Comparison of ENCODE assay signal across 9 cellular contexts in the genomic region with DNA sequence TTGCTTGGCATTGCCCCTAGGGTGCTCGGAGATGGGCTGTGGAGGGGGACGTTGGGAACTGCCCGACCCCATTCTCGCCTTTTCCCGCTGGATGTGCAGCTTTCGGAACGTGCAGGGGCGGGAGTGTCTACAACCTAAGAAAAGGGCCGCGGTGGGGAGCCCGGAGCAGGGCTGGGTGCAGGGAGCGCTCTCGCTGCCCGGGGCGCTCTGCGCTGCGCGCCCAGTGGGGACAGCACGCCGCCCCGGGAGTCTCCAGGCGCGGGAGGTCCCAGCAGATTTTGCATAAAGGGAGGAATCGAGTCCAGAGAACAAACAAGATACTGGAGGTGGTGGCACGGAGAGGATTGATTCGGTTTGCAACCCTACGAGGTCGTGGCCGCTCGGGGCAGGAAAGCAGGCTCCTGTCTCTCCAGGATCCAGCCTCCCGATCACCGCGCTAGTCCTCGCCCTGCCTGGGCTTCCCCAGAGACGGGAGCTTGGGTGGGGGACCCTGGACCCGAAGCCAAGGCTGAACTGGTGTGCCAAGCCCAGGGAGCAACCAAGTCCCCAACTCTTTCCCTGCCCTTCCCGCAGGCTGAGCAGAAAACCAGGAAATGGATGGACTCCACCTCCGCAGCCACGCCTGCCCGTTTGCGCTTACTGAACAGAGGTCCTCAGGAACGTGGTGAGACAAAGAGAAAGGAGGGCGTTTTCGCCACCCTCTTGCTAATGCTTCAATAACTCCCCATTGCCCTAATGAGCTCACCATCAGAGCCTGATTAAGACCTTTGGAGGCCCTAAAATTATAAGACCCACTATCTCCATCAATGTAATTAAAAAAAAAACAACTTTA. TPM values are rescaled to one million over a fixed set of nuclear protein-coding genes. Genes with fewer than 3 reads are reported as not detected.
DNase-seq lines count a peak whose midpoint lies in the region; ATAC-seq and TF ChIP-seq lines count a peak whose summit lies in the region.
"Had no signal": no experiment of that assay in that cellular context is flagged by ENCODE, and none has a peak within 500 bp of the region (broad histone marks: within the 10 kb centered on the region; RNA-seq: fewer than 3 reads in every experiment).

No MANE protein-coding gene starts in this region.

- H4K20me1 ChIP-seq in neural progenitor cell (ENCODE audit: low read depth), result no peaks in the 10 kb centered on the region

- peaks cover 12% of the 10 kb centered on the region for H3K4me1 Mint-ChIP-seq in neural progenitor cell
- H3K4me1 Mint-ChIP-seq in activated T-helper 2 cell treated with anti-CD3 and anti-CD28 coated beads, Interferon-gamma antibody, Interleukin-2, Interleukin-4, amounts not matched to agents 10 μg/mL and 5 μg/mL and 100 μg/mL, durations not matched to agents 14 hours and 24 hours and 36 hours (ENCODE audit: low read depth), result peaks cover 3% of the 10 kb centered on the region
- peaks cover 4 to 17% (median 15%) of the 10 kb centered on the region in 3 donors for H3K4me1 Mint-ChIP-seq in CD8-positive, alpha-beta memory T cell

- POLR2A ChIA-PET in CD8-positive, alpha-beta memory T cell (lab: Charles Lee), result no interaction called here

- peaks cover 2% of the 10 kb centered on the region for H3K36me3 Mint-ChIP-seq in neural progenitor cell
- H3K36me3 Mint-ChIP-seq in activated T-helper 2 cell treated with anti-CD3 and anti-CD28 coated beads, Interferon-gamma antibody, Interleukin-2, Interleukin-4, amounts not matched to agents 10 μg/mL and 5 μg/mL and 100 μg/mL, durations not matched to agents 14 hours and 24 hours and 36 hours (ENCODE audit: low read depth), result no peaks in the 10 kb centered on the region
- H3K36me3 Mint-ChIP-seq in CD8-positive, alpha-beta memory T cell, result peaks cover 0 to 3% (median 0%) of the 10 kb centered on the region in 3 donors

- H3F3A ChIP-seq in neural progenitor cell (ENCODE audit: low read depth), result peaks cover 8% of the 10 kb centered on the region

- peak overlapping the region; percentile 40 for H3K27ac Mint-ChIP-seq in neural progenitor cell
- H3K27ac Mint-ChIP-seq in activated T-helper 2 cell treated with anti-CD3 and anti-CD28 coated beads, Interferon-gamma antibody, Interleukin-2, Interleukin-4, amounts not matched to agents 10 μg/mL and 5 μg/mL and 100 μg/mL, durations not matched to agents 14 hours and 24 hours and 36 hours, result no peak overlapping the region
- H3K27ac Mint-ChIP-seq in CD8-positive, alpha-beta memory T cell, result no peak overlapping the region

- H3K36me3 ChIP-seq in neural progenitor cell, result no peaks in the 10 kb centered on the region
- no peaks in the 10 kb centered on the region for H3K36me3 ChIP-seq in CD8-positive, alpha-beta memory T cell (ENCODE audit: insufficient read depth, low read length)

- peak; percentile 80 for DNase-seq in COR-L47 (lab: John Stamatoyannopoulos, UW)
- peak; percentile 61 for DNase-seq in KBM-7
- peak; percentile 78 for DNase-seq in SK-MEL-5 (ENCODE audit: low read depth, low spot score)
- DNase-seq in fibroblast of pulmonary artery (ENCODE audit: low read depth), result peak; percentile 67
- DNase-seq in neural progenitor cell (ENCODE audit: low spot score), result peak; percentile 79
- DNase-seq in activated T-helper 2 cell treated with anti-CD3 and anti-CD28 coated beads, Interferon-gamma antibody, Interleukin-2, Interleukin-4, amounts not matched to agents 10 μg/mL and 5 μg/mL and 100 μg/mL, durations not matched to agents 14 hours and 24 hours and 36 hours (ENCODE audit: low spot score), result no peak
- DNase-seq in CD8-positive, alpha-beta memory T cell, result no peak

- CTCF ChIA-PET in CD8-positive, alpha-beta memory T cell (lab: Charles Lee), result no interaction called here

- no peaks in the 10 kb centered on the region for H3K79me2 ChIP-seq in neural progenitor cell (ENCODE audit: low read depth)

- intact Hi-C loops in activated T-helper 2 cell treated with anti-CD3 and anti-CD28 coated beads, Interferon-gamma antibody, Interleukin-2, Interleukin-4, amounts not matched to agents 10 μg/mL and 5 μg/mL and 100 μg/mL, durations not matched to agents 14 hours and 24 hours and 36 hours (cut with micrococcal nuclease), result no loop called here

- in situ Hi-C loops in KBM-7 (cut with MboI; ENCODE audit: low pct_unique_long_range_greater_than_20kb, low sequenced_read_pairs) (loop anchor here (25.0 kb wide), 1 partner anchor 313 kb away; no protein-coding TSS in a partner anchor), SK-MEL-5 (cut with HindIII; ENCODE audit: low pct_unique_long_range_greater_than_20kb, low sequenced_read_pairs) (loop anchor here (25.0 kb wide), 1 partner anchor 163 kb away; no protein-coding TSS in a partner anchor)

- H3K27me3 Mint-ChIP-seq in neural progenitor cell (ENCODE audit: insufficient read depth, low read depth), result peaks cover 18% of the 10 kb centered on the region
- peaks cover 52% of the 10 kb centered on the region for H3K27me3 Mint-ChIP-seq in activated T-helper 2 cell treated with anti-CD3 and anti-CD28 coated beads, Interferon-gamma antibody, Interleukin-2, Interleukin-4, amounts not matched to agents 10 μg/mL and 5 μg/mL and 100 μg/mL, durations not matched to agents 14 hours and 24 hours and 36 hours (ENCODE audit: low read depth)
- peaks cover 22 to 38% of the 10 kb centered on the region in 2 donors for H3K27me3 Mint-ChIP-seq in CD8-positive, alpha-beta memory T cell

- peak overlapping the region; percentile 97 for H3K4me2 ChIP-seq in neural progenitor cell
- H3K4me2 ChIP-seq: KMS-11 had no signal

- peak; percentile 3 for TF ChIP-seq CTCF in fibroblast of pulmonary artery (IDR thresholded peaks at IDR 0.05; ENCODE audit: low read length, missing control alignments)
- no peak for TF ChIP-seq CTCF in neural progenitor cell (IDR thresholded peaks at IDR 0.05)

- H3K4me1 ChIP-seq in neural progenitor cell, result peaks cover 19% of the 10 kb centered on the region
- H3K4me1 ChIP-seq in CD8-positive, alpha-beta memory T cell (ENCODE audit: insufficient read depth, low read length), result no peaks in the 10 kb centered on the region

- H3K9me3 ChIP-seq in neural progenitor cell (ENCODE audit: low read depth), result no peaks in the 10 kb centered on the region
- H3K9me3 ChIP-seq in CD8-positive, alpha-beta memory T cell (ENCODE audit: low read length), result no peaks in the 10 kb centered on the region

- H3K4me3 Mint-ChIP-seq in neural progenitor cell, result peak overlapping the region; percentile 84
- H3K4me3 Mint-ChIP-seq in activated T-helper 2 cell treated with anti-CD3 and anti-CD28 coated beads, Interferon-gamma antibody, Interleukin-2, Interleukin-4, amounts not matched to agents 10 μg/mL and 5 μg/mL and 100 μg/mL, durations not matched to agents 14 hours and 24 hours and 36 hours (ENCODE audit: low read depth), result no peak overlapping the region
- H3K4me3 Mint-ChIP-seq in CD8-positive, alpha-beta memory T cell, result peak overlapping the region in 3 of 7 donors; percentile 2 to 46 (median 5)

- H3K27ac ChIP-seq in neural progenitor cell, result no peak overlapping the region
- H3K27ac ChIP-seq in CD8-positive, alpha-beta memory T cell (ENCODE audit: low read depth, low read length), result no peak overlapping the region
- H3K27ac ChIP-seq: KMS-11 had no signal

- peak overlapping the region; percentile 93 for H2AFZ ChIP-seq in neural progenitor cell (replicated peaks)

- H3K4me3 ChIP-seq in fibroblast of pulmonary artery (replicated peaks; ENCODE audit: low read depth, low read length) (peak overlapping the region; percentile 70), neural progenitor cell (peak overlapping the region; percentile 69)
- H3K4me3 ChIP-seq in CD8-positive, alpha-beta memory T cell (ENCODE audit: low read length), result no peak overlapping the region

- peaks cover 23% of the 10 kb centered on the region for H3K27me3 ChIP-seq in neural progenitor cell
- peaks cover 7% of the 10 kb centered on the region for H3K27me3 ChIP-seq in CD8-positive, alpha-beta memory T cell (ENCODE audit: insufficient read depth, low read length, poor library complexity, severe bottlenecking)

- no peak for ATAC-seq in HG03342 (IDR thresholded peaks at IDR 0.05; ENCODE audit: unreplicated experiment)

- H3K9ac ChIP-seq in neural progenitor cell, result no peak overlapping the region
- H3K9ac ChIP-seq: KMS-11 had no signal

- H3K9me3 Mint-ChIP-seq in neural progenitor cell, result peaks cover 6% of the 10 kb centered on the region
- H3K9me3 Mint-ChIP-seq in activated T-helper 2 cell treated with anti-CD3 and anti-CD28 coated beads, Interferon-gamma antibody, Interleukin-2, Interleukin-4, amounts not matched to agents 10 μg/mL and 5 μg/mL and 100 μg/mL, durations not matched to agents 14 hours and 24 hours and 36 hours, result peaks cover 7% of the 10 kb centered on the region
- H3K9me3 Mint-ChIP-seq in CD8-positive, alpha-beta memory T cell, result peaks cover 0 to 4% (median 0%) of the 10 kb centered on the region in 5 donors

RNA-seq across cellular contexts. Expression of a gene that starts 59.7 kb away (rescaled TPM):
- total RNA-seq in SK-MEL-5 (2014; rRNA removed; shearing (Covaris generic)), result 4.0 TPM in 2 replicates
- polyA plus RNA-seq in SK-MEL-5 (2015; cell fraction: cytosol; rRNA removed), result 2.7 and 4.0 TPM in 2 replicates
- polyA plus RNA-seq in SK-MEL-5 (2015; cell fraction: nucleus; rRNA removed), result 13.5 and 21.5 TPM in 2 replicates
- not detected in 2 replicates for total RNA-seq in neural progenitor cell (ENCODE audit: low replicate concordance)
- total RNA-seq in activated T-helper 2 cell treated with anti-CD3 and anti-CD28 coated beads, Interferon-gamma antibody, Interleukin-2, Interleukin-4, amounts not matched to agents 10 μg/mL and 5 μg/mL and 100 μg/mL, durations not matched to agents 14 hours and 24 hours and 36 hours, result 0.21 TPM in 1 of 2 replicates, not detected in the other
- not detected for total RNA-seq in CD8-positive, alpha-beta memory T cell
- not detected for polyA plus RNA-seq in CD8-positive, alpha-beta memory T cell

Comparison
In these comparisons a context has a peak if more than half of its experiments do, and no peak if none do; other contexts are left out.
1. DNase-seq: peak in COR-L47 (single experiment), KBM-7 (single experiment), SK-MEL-5 (single experiment), fibroblast of pulmonary artery (single experiment) and neural progenitor cell (single experiment); none in activated T-helper 2 cell treated with anti-CD3 and anti-CD28 coated beads, Interferon-gamma antibody, Interleukin-2, Interleukin-4, amounts not matched to agents 10 μg/mL and 5 μg/mL and 100 μg/mL, durations not matched to agents 14 hours and 24 hours and 36 hours (single experiment) and CD8-positive, alpha-beta memory T cell (0 of 5).